ENCODE assay signal across 1 cellular context in the genomic region with DNA sequence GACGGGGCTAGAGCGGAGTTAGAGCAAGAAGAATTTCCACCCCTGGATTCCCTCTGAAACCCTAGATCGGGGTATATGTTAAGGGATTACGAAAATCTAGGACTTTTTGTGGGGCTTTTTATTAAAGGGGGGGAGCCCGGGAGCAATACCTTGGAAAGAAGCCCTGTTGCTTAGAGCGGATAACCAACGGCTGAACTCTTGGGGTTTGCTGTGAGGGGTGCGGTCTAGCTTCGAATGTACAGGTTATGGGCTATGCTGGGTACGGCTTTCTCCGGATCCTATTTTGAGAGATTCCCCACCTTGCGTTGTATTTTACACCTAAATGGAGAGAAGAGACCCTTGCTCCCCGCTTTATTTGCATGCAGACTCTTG.
TF ChIP-seq lines count a peak whose summit lies in the region.

No MANE protein-coding gene starts in this region.

TF ChIP-seq in endothelial cell of umbilical vein, 7 proteins besides CTCF, POLR2A, EP300 and RAD21:
- TF ChIP-seq FOS (IDR thresholded peaks at IDR 0.05; ENCODE audit: borderline replicate concordance, insufficient read depth, low read length) (no peak), EZH2 (IDR thresholded peaks at IDR 0.05; ENCODE audit: borderline replicate concordance, low read depth, low read length, severe bottlenecking) (no peak), POLR2AphosphoS5 (IDR thresholded peaks at IDR 0.05; ENCODE audit: insufficient read depth, low read depth, low read length) (no peak), MYC (IDR thresholded peaks at IDR 0.05; ENCODE audit: low read depth, low read length) (no peak), GATA2 (IDR thresholded peaks at IDR 0.05; ENCODE audit: insufficient read depth, insufficient read length, low read depth, low read length) (no peak), JUN (IDR thresholded peaks at IDR 0.05; ENCODE audit: borderline replicate concordance, insufficient read depth, insufficient read length, low read depth) (no peak)
- TF ChIP-seq, protein P1, sequence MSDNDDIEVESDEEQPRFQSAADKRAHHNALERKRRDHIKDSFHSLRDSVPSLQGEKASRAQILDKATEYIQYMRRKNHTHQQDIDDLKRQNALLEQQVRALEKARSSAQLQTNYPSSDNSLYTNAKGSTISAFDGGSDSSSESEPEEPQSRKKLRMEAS (IDR thresholded peaks at IDR 0.05; ENCODE audit: insufficient read depth, insufficient read length) = no peak
